In genomic region chr6:25490018-25490865, GRCh38 we compare ENCODE assay signal across 8 cellular contexts.
DNase-seq lines count a peak whose midpoint lies in the region; ATAC-seq and TF ChIP-seq lines count a peak whose summit lies in the region.

No MANE protein-coding gene starts in this region.

- H3K27me3 ChIP-seq in lower lobe of right lung (ENCODE audit: low read depth): no peaks in the 10 kb centered on the region

- H3K4me1 ChIP-seq in lower lobe of right lung: peaks cover 10% of the 10 kb centered on the region

- TF ChIP-seq CTCF in AG09309 (IDR thresholded peaks at IDR 0.05; ENCODE audit: control insufficient read depth, insufficient read depth, low read depth, low read length, missing control alignments) (peak; percentile 87), lower lobe of right lung (IDR thresholded peaks at IDR 0.05) (peak; percentile 75)

- no peak overlapping the region for H3K27ac ChIP-seq in lower lobe of right lung

- H3K9me3 ChIP-seq in lower lobe of right lung: no peaks in the 10 kb centered on the region

- H3K4me3 ChIP-seq in AG09309 (ENCODE audit: control insufficient read depth, low read depth, low read length) (no peak overlapping the region), lower lobe of right lung (no peak overlapping the region)

- DNase-seq in AG09309 (ENCODE audit: low read depth) (no peak), NCI-H69 (lab: John Stamatoyannopoulos, UW) (peak; percentile 96), dermis microvascular lymphatic vessel endothelial cell (ENCODE audit: low read depth in 2 of 2) (peak; percentile 48 to 66), lower lobe of right lung (peak; percentile 77)
- peak; percentile 52 to 57 for DNase-seq in activated CD4-positive, alpha-beta T cell treated with anti-CD3 and anti-CD28 coated beads, Interleukin-2, amount 50 U/mL, for 4 hours
- peak; percentile 22 for DNase-seq in stimulated activated CD8-positive, alpha-beta memory T cell treated with anti-CD3 and anti-CD28 coated beads, Interleukin-15, amount 100 ng/mL, for 1 hour (ENCODE audit: low read depth)

- ATAC-seq in GM19043 (IDR thresholded peaks at IDR 0.05; ENCODE audit: low read depth, unreplicated experiment) (peak; percentile 64), HG03558 (IDR thresholded peaks at IDR 0.05; ENCODE audit: extremely low read depth, unreplicated experiment) (peak; percentile 56), lower lobe of right lung (peak; percentile 96 to 97)

- H3K36me3 ChIP-seq in lower lobe of right lung: peaks cover 23% of the 10 kb centered on the region

- intact Hi-C loops in lower lobe of right lung (cut with DNase I): loop anchor here (10.0 kb wide), 1 partner anchor 225 kb away; no protein-coding TSS in a partner anchor
